In genomic region chr15:41495736-41496599, GRCh38 we compare ENCODE assay signal across 11 cellular contexts. TPM values are rescaled to one million over a fixed set of nuclear protein-coding genes. Genes with fewer than 3 reads are reported as not detected.
DNase-seq lines count a peak whose midpoint lies in the region; ATAC-seq and TF ChIP-seq lines count a peak whose summit lies in the region.
"Had no signal": no experiment of that assay in that cellular context is flagged by ENCODE, and none has a peak within 500 bp of the region (broad histone marks: within the 10 kb centered on the region; RNA-seq: fewer than 3 reads in every experiment).

No MANE protein-coding gene starts in this region.

- H3K56ac ChIP-seq in IMR-90 (ENCODE audit: extremely low read depth, insufficient read depth, low read length): no peak overlapping the region

- ATAC-seq in IMR-90 (ENCODE audit: low read depth): no peak
- ATAC-seq in heart left ventricle: peak; percentile 4 to 52 (median 12)
- no peak for ATAC-seq in HG03565 (IDR thresholded peaks at IDR 0.05; ENCODE audit: unreplicated experiment)
- ATAC-seq: activated CD8-positive, alpha-beta memory T cell treated with anti-CD3 and anti-CD28 coated beads, Interleukin-2, amount 10 ng/mL, durations not matched to agents 7 days and 5 days had no signal

- H3K27ac ChIP-seq in CD4-positive, alpha-beta memory T cell (ENCODE audit: low read depth, low read length): no peak overlapping the region
- H3K27ac ChIP-seq in IMR-90 (ENCODE audit: insufficient read depth, low read length) (no peak overlapping the region), heart left ventricle (no peak overlapping the region), thyroid gland (no peak overlapping the region)

- no peak overlapping the region for H2BK5ac ChIP-seq in IMR-90 (ENCODE audit: low read depth, low read length, poor library complexity, severe bottlenecking)

- H2AK5ac ChIP-seq in IMR-90 (ENCODE audit: low read depth, low read length): no peak overlapping the region

- H3K36me3 Mint-ChIP-seq in CD4-positive, alpha-beta memory T cell: peaks cover 0 to 2% of the 10 kb centered on the region in 2 donors
- no peaks in the 10 kb centered on the region for H3K36me3 Mint-ChIP-seq in neural crest cell (ENCODE audit: low read depth)
- H3K36me3 Mint-ChIP-seq: activated CD8-positive, alpha-beta memory T cell treated with anti-CD3 and anti-CD28 coated beads, Interleukin-2, amount 10 ng/mL, durations not matched to agents 7 days and 5 days had no signal

- H4K8ac ChIP-seq in IMR-90 (ENCODE audit: low read depth in 2 of 2, low read length in 2 of 2): no peak overlapping the region

- peak overlapping the region in 1 of 2 donors; percentile 45 for H3K4me3 ChIP-seq in CD4-positive, alpha-beta memory T cell (ENCODE audit: low read length in 2 of 2)
- no peak overlapping the region for H3K4me3 ChIP-seq in IMR-90 (ENCODE audit: insufficient read depth, low read depth, low read length)
- peak overlapping the region in 10 of 12 donors; percentile 9 to 80 (median 66) for H3K4me3 ChIP-seq in heart left ventricle
- no peak overlapping the region for H3K4me3 ChIP-seq in thyroid gland (replicated peaks in 1 of 3)
- H3K4me3 ChIP-seq: lung had no signal

- H2BK120ac ChIP-seq in IMR-90 (ENCODE audit: low read depth, low read length): no peak overlapping the region

- H3K79me1 ChIP-seq in IMR-90 (ENCODE audit: low read depth in 1 of 2, low read length in 2 of 2): peaks cover 0 to 9% of the 10 kb centered on the region in 2 experiments; a peak in 2 of 4 replicates

- dilution Hi-C loops in IMR-90 (cut with HindIII; ENCODE audit: low sequenced_read_pairs, unreplicated experiment): no loop called here

- H3K18ac ChIP-seq in IMR-90 (ENCODE audit: low read depth, low read length): no peak overlapping the region

- no TSS peak for BruUV-seq in IMR-90 (replicated peaks; lab: Mats Ljungman, UMichigan)

- H4K20me1 ChIP-seq in IMR-90 (ENCODE audit: insufficient read depth, low read length): no peaks in the 10 kb centered on the region

- H3K14ac ChIP-seq in IMR-90 (replicated peaks; ENCODE audit: low read depth, low read length): no peak overlapping the region

- TF ChIP-seq CTCF in IMR-90 (conservative IDR thresholded peaks at IDR 0.05; ENCODE audit: low read depth, low read length) (no peak), heart left ventricle (IDR thresholded peaks at IDR 0.05) (no peak), neural crest cell (conservative IDR thresholded peaks at IDR 0.05) (no peak), thyroid gland (IDR thresholded peaks at IDR 0.05) (no peak)

- H3K36me3 ChIP-seq in CD4-positive, alpha-beta memory T cell (ENCODE audit: insufficient read depth, low read length): no peaks in the 10 kb centered on the region
- H3K36me3 ChIP-seq in IMR-90 (ENCODE audit: control insufficient read depth, insufficient read depth, low read length) (no peaks in the 10 kb centered on the region), heart left ventricle (no peaks in the 10 kb centered on the region), thyroid gland (no peaks in the 10 kb centered on the region)

- in situ Hi-C loops in IMR-90 (cut with MboI; ENCODE audit: low sequenced_read_pairs): no loop called here

- no peak for TF ChIP-seq RAD21 in IMR-90 (IDR thresholded peaks at IDR 0.05; ENCODE audit: low read length)

- H3K9me1 ChIP-seq in IMR-90 (ENCODE audit: insufficient read depth, low read length): peaks cover 21% of the 10 kb centered on the region

- H3K9me3 ChIP-seq in CD4-positive, alpha-beta memory T cell (ENCODE audit: control insufficient read depth in 1 of 2, low read length in 2 of 2): no peaks in the 10 kb centered on the region
- no peaks in the 10 kb centered on the region for H3K9me3 ChIP-seq in IMR-90 (ENCODE audit: control insufficient read depth, insufficient read depth, low read length)
- no peaks in the 10 kb centered on the region for H3K9me3 ChIP-seq in heart left ventricle
- no peaks in the 10 kb centered on the region for H3K9me3 ChIP-seq in thyroid gland

- POLR2A ChIA-PET in CD4-positive, alpha-beta memory T cell (lab: Charles Lee; ENCODE audit: partially characterized antibody): interaction anchor here (0.6 to 1.0 kb wide), 3 partner anchors 12 to 48 kb away, joined by 3 to 4 read pairs (median 3); partner anchors contain the start of genes LTK and RPAP1
- POLR2A ChIA-PET in IMR-90 (lab: Charles Lee; ENCODE audit: unreplicated experiment): no interaction called here

- no peak overlapping the region for H3K23ac ChIP-seq in IMR-90 (ENCODE audit: low read depth, low read length)

- no peak overlapping the region for H3K4me2 ChIP-seq in IMR-90 (ENCODE audit: low read depth, low read length)

- WGBS in IMR-90 (ENCODE audit: extremely low coverage in 2 of 2, insufficient read length in 1 of 2), 2 experiments: 60% methylated on average over 39 of the region's 59 CpGs; no CpG with 5 or more reads in 1 of the 2 experiments
- 33 to 46% (median 43%) methylated on average over 22 to 59 of the region's 59 CpGs for WGBS in heart left ventricle, 4 donors
- 43 to 64% methylated on average over 10 to 18 of the region's 59 CpGs for WGBS in thyroid gland, 2 donors

- H3K27me3 ChIP-seq in CD4-positive, alpha-beta memory T cell (ENCODE audit: insufficient read depth, low read length): peaks cover 19% of the 10 kb centered on the region
- H3K27me3 ChIP-seq in IMR-90 (ENCODE audit: control insufficient read depth, insufficient read depth, low read length): peaks cover 9% of the 10 kb centered on the region
- peaks cover 0 to 78% (median 37%) of the 10 kb centered on the region in 9 donors for H3K27me3 ChIP-seq in heart left ventricle
- H3K27me3 ChIP-seq in thyroid gland: peaks cover 4% of the 10 kb centered on the region

- no peak overlapping the region for H4K91ac ChIP-seq in IMR-90 (ENCODE audit: insufficient read depth, low read depth, low read length)

- H2AFZ ChIP-seq in IMR-90 (replicated peaks; ENCODE audit: low read length, poor library complexity): peak overlapping the region; percentile 52

- H3K9ac ChIP-seq in IMR-90 (ENCODE audit: low read depth, low read length): no peak overlapping the region

- peaks cover 23 to 25% of the 10 kb centered on the region in 2 donors for H3K27me3 Mint-ChIP-seq in CD4-positive, alpha-beta memory T cell
- peaks cover 91% of the 10 kb centered on the region for H3K27me3 Mint-ChIP-seq in neural crest cell (ENCODE audit: low read depth)

- CTCF ChIA-PET in CD4-positive, alpha-beta memory T cell (lab: Charles Lee; ENCODE audit: partially characterized antibody): no interaction called here
- CTCF ChIA-PET in IMR-90 (lab: Yijun Ruan, JAX): interaction anchor here (0.7 kb wide), 1 partner anchor 30 kb away, joined by 4 read pairs; no protein-coding TSS in a partner anchor

- peaks cover 9 to 19% (median 15%) of the 10 kb centered on the region in 4 donors for H3K4me1 Mint-ChIP-seq in CD4-positive, alpha-beta memory T cell
- peaks cover 9% of the 10 kb centered on the region for H3K4me1 Mint-ChIP-seq in neural crest cell

- peak overlapping the region in 1 of 7 donors; percentile 18 for H3K27ac Mint-ChIP-seq in CD4-positive, alpha-beta memory T cell
- no peak overlapping the region for H3K27ac Mint-ChIP-seq in neural crest cell (ENCODE audit: unreplicated experiment)
- H3K27ac Mint-ChIP-seq: activated CD8-positive, alpha-beta memory T cell treated with anti-CD3 and anti-CD28 coated beads, Interleukin-2, amount 10 ng/mL, durations not matched to agents 7 days and 5 days had no signal

- peak in 1 of 5 donors; percentile 35 for DNase-seq in CD4-positive, alpha-beta memory T cell
- DNase-seq in IMR-90 (no peak), heart left ventricle (peak in 2 of 5 donors; percentile 30 to 64), neural crest cell (ENCODE audit: low read depth, low spot score) (peak; percentile 13), thyroid gland (no peak), GM19240 (ENCODE audit: insufficient read length, low spot score) (no peak), NK-92 (lab: John Stamatoyannopoulos, UW; ENCODE audit: unreplicated experiment) (no peak)
- DNase-seq: activated CD8-positive, alpha-beta memory T cell treated with anti-CD3 and anti-CD28 coated beads, Interleukin-2, amount 10 ng/mL, durations not matched to agents 7 days and 5 days; cortex of kidney had no signal

- no peaks in the 10 kb centered on the region for H3K9me3 Mint-ChIP-seq in CD4-positive, alpha-beta memory T cell
- H3K9me3 Mint-ChIP-seq in neural crest cell: no peaks in the 10 kb centered on the region

- H3K4ac ChIP-seq in IMR-90 (ENCODE audit: low read depth, low read length): no peak overlapping the region

- H2BK20ac ChIP-seq in IMR-90 (ENCODE audit: low read depth, low read length): no peak overlapping the region

- TF ChIP-seq POLR2A in IMR-90 (IDR thresholded peaks at IDR 0.05; ENCODE audit: low read depth, low read length) (no peak), heart left ventricle (IDR thresholded peaks at IDR 0.05) (no peak), thyroid gland (IDR thresholded peaks at IDR 0.05) (no peak)

- H4K5ac ChIP-seq in IMR-90 (ENCODE audit: low read depth, low read length): no peak overlapping the region

- H2AK9ac ChIP-seq in IMR-90 (replicated peaks; ENCODE audit: low read depth, low read length, poor library complexity): peak overlapping the region; percentile 47

- peak overlapping the region; percentile 48 to 80 (median 62) for H3K4me3 Mint-ChIP-seq in CD4-positive, alpha-beta memory T cell
- H3K4me3 Mint-ChIP-seq in neural crest cell: peak overlapping the region; percentile 78
- H3K4me3 Mint-ChIP-seq: activated CD8-positive, alpha-beta memory T cell treated with anti-CD3 and anti-CD28 coated beads, Interleukin-2, amount 10 ng/mL, durations not matched to agents 7 days and 5 days had no signal

- no peak overlapping the region for H2BK15ac ChIP-seq in IMR-90 (ENCODE audit: low read depth, low read length)

- intact Hi-C loops in CD4-positive, alpha-beta memory T cell (cut with micrococcal nuclease): no loop called here
- intact Hi-C loops in IMR-90 (cut with micrococcal nuclease) (no loop called here), heart left ventricle (cut with DNase I) (no loop called here), thyroid gland (cut with DNase I) (no loop called here)

- peaks cover 42% of the 10 kb centered on the region for H3K4me1 ChIP-seq in CD4-positive, alpha-beta memory T cell (ENCODE audit: insufficient read depth, low read length)
- H3K4me1 ChIP-seq in IMR-90 (ENCODE audit: control insufficient read depth, insufficient read depth, low read length): peaks cover 15% of the 10 kb centered on the region
- H3K4me1 ChIP-seq in heart left ventricle: peaks cover 7 to 40% (median 30%) of the 10 kb centered on the region in 12 donors
- peaks cover 26 to 29% of the 10 kb centered on the region in 2 donors for H3K4me1 ChIP-seq in thyroid gland

RNA-seq across cellular contexts. Expression of gene ITPKA, which starts 2.3 kb away (rescaled TPM):
- total RNA-seq in CD4-positive, alpha-beta memory T cell: under 1 TPM in 1 of 2 experiments, not detected in 1; 0.36 TPM
- polyA plus RNA-seq in CD4-positive, alpha-beta memory T cell: under 1 TPM; 0.23 to 0.46 TPM
- total RNA-seq in IMR-90 (2012; rRNA removed) (1.1 and 1.4 TPM in 2 replicates), heart left ventricle (10 to 100 TPM in 1 of 9 donors, 1 to 10 TPM in 6, under 1 TPM in 2; 0.80 to 12.5 (median 1.8) TPM), neural crest cell (1.3 and 1.5 TPM in 2 replicates), thyroid gland (1 to 10 TPM in 1 of 4 donors, under 1 TPM in 1, not detected in 2; 0.83 to 1.5 TPM)
- polyA plus RNA-seq in IMR-90 (2012; rRNA removed) (1.8 and 2.2 TPM in 2 replicates), heart left ventricle (1 to 10 TPM; 6.0 to 6.7 TPM)
- 3.0 and 3.1 TPM in 2 replicates for polyA plus RNA-seq in IMR-90 (2012; cell fraction: cytosol; rRNA removed)
- 3.0 and 7.3 TPM in 2 replicates for polyA plus RNA-seq in IMR-90 (2012; cell fraction: nucleus; rRNA removed; ENCODE audit: low replicate concordance)

RNA-seq across cellular contexts. Expression of gene LTK, which starts 17.7 kb away (rescaled TPM):
- 1 to 10 TPM; 3.7 to 3.8 TPM for total RNA-seq in CD4-positive, alpha-beta memory T cell
- polyA plus RNA-seq in CD4-positive, alpha-beta memory T cell: 1 to 10 TPM; 1.9 to 5.1 TPM
- total RNA-seq in IMR-90 (2012; rRNA removed): 0.18 and 0.28 TPM in 2 replicates
- polyA plus RNA-seq in IMR-90 (2012; rRNA removed): 0.62 and 0.77 TPM in 2 replicates
- 0.30 and 0.37 TPM in 2 replicates for polyA plus RNA-seq in IMR-90 (2012; cell fraction: cytosol; rRNA removed)
- 3.0 and 6.3 TPM in 2 replicates for polyA plus RNA-seq in IMR-90 (2012; cell fraction: nucleus; rRNA removed; ENCODE audit: low replicate concordance)
- 1 to 10 TPM in 1 of 9 donors, under 1 TPM in 8; 0.14 to 1.6 (median 0.37) TPM for total RNA-seq in heart left ventricle
- under 1 TPM; 0.34 to 0.36 TPM for polyA plus RNA-seq in heart left ventricle
- total RNA-seq in neural crest cell: 0.16 and 0.19 TPM in 2 replicates
- total RNA-seq in thyroid gland: under 1 TPM in 3 of 4 donors, not detected in 1; 0.13 to 0.79 (median 0.22) TPM

RNA-seq across cellular contexts. Expression of gene RPAP1, which starts 48.1 kb away (rescaled TPM):
- total RNA-seq in CD4-positive, alpha-beta memory T cell: 10 to 100 TPM; 50.6 to 52.2 TPM
- polyA plus RNA-seq in CD4-positive, alpha-beta memory T cell: 10 to 100 TPM in 1 of 2 donors, 1 to 10 TPM in 1; 5.5 to 18.2 TPM
- total RNA-seq in IMR-90 (2012; rRNA removed) (9.1 and 9.4 TPM in 2 replicates), heart left ventricle (10 to 100 TPM; 13.7 to 32.5 (median 23.7) TPM), neural crest cell (86.5 and 91.1 TPM in 2 replicates), thyroid gland (10 to 100 TPM; 11.3 to 31.8 (median 19.0) TPM)
- polyA plus RNA-seq in IMR-90 (2012; rRNA removed) (18.1 and 22.7 TPM in 2 replicates), heart left ventricle (10 to 100 TPM; 13.4 to 15.4 TPM)
- polyA plus RNA-seq in IMR-90 (2012; cell fraction: cytosol; rRNA removed): 13.5 and 18.3 TPM in 2 replicates
- 32.5 and 57.8 TPM in 2 replicates for polyA plus RNA-seq in IMR-90 (2012; cell fraction: nucleus; rRNA removed; ENCODE audit: low replicate concordance)

Comparison
In these comparisons a context has a peak if more than half of its experiments do, and no peak if none do; other contexts are left out.
1. H3K4me3 ChIP-seq: peak in heart left ventricle (10 of 12); none in IMR-90 (single experiment) and thyroid gland (0 of 3).
2. ATAC-seq: peak in heart left ventricle (4 of 4); none in IMR-90 (single experiment) and HG03565 (single experiment).